ENCODE assay signal across 8 cellular contexts in the genomic region with DNA sequence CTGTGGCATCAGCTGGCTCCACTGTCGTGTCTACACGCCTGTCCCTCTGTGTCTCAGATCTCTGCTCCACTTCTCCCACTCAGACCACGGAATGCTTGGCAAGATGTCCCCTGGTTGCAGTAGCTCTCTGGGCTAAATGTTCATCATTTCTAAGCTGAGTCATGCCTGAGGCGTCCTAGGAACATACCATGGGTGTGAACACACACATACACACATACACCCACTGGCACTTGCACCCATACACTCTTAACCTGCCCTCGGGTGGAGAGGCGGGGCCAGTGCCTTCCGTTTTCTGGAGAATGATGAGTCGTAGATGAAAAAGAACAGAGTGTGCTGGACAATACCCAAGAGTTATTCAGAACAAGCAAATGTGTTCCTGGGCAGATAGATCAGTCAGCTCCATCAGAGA.
DNase-seq lines count a peak whose midpoint lies in the region; ATAC-seq and TF ChIP-seq lines count a peak whose summit lies in the region.

No MANE protein-coding gene starts in this region.

- peak; percentile 79 for DNase-seq in COLO829 (ENCODE audit: low spot score)
- peak; percentile 92 for DNase-seq in RWPE1 (ENCODE audit: low spot score)
- DNase-seq in fibroblast of peridontal ligament (ENCODE audit: extremely low read depth), result peak; percentile 97
- DNase-seq in pulmonary artery endothelial cell (ENCODE audit: low read depth, low spot score), result peak; percentile 73
- no peak for DNase-seq in NCI-H510A treated with DMSO at 0.1 percent for 48 hours (lab: John Stamatoyannopoulos, UW)
- no peak for DNase-seq in GM19240 (ENCODE audit: insufficient read length, low spot score)
- no peak for DNase-seq in activated CD4-positive, CD25-positive, alpha-beta regulatory T cell treated with anti-CD3 and anti-CD28 coated beads, Interleukin-2, amount 50 U/mL, for 72 hours

- POLR2A ChIA-PET in RWPE1 (lab: Yijun Ruan, JAX; ENCODE audit: low non-redundant PET), result no interaction called here

- CTCF ChIA-PET in RWPE1 (lab: Yijun Ruan, JAX), result interaction anchor here (0.7 to 1.2 kb wide), 3 partner anchors 10 to 297 kb away, joined by 3 to 4 read pairs (median 3); no protein-coding TSS in a partner anchor

- H3K27ac ChIP-seq in RWPE1, result peak overlapping the region; percentile 97

- no peak for ATAC-seq in GM18868 (IDR thresholded peaks at IDR 0.05; ENCODE audit: unreplicated experiment)

- TF ChIP-seq CTCF in RWPE1 (conservative IDR thresholded peaks at IDR 0.05; ENCODE audit: low read depth), result no peak

Comparison
In these comparisons a context has a peak if more than half of its experiments do, and no peak if none do; other contexts are left out.
1. DNase-seq: peak in COLO829 (single experiment), RWPE1 (single experiment), fibroblast of peridontal ligament (single experiment) and pulmonary artery endothelial cell (single experiment); none in NCI-H510A treated with DMSO at 0.1 percent for 48 hours (single experiment), GM19240 (single experiment) and activated CD4-positive, CD25-positive, alpha-beta regulatory T cell treated with anti-CD3 and anti-CD28 coated beads, Interleukin-2, amount 50 U/mL, for 72 hours (single experiment).